ENCODE assay signal across 14 cellular contexts in genomic region chr10:86727992-86728559, GRCh38.
"Had no signal": no experiment of that assay in that cellular context is flagged by ENCODE, and none has a peak within 500 bp of the region (broad histone marks: within the 10 kb centered on the region; RNA-seq: fewer than 3 reads in every experiment).

No MANE protein-coding gene starts in this region.

- H3K9me3 Mint-ChIP-seq: central memory CD8-positive, alpha-beta T cell; memory B cell; stimulated activated naive CD8-positive, alpha-beta T cell treated with anti-CD3 and anti-CD28 coated beads, Interleukin-15, amount 100 ng/mL, for 72 hours; T-helper 1 cell treated with Interleukin-12 subunit alpha and Interleukin-12 subunit beta and Interleukin-4 antibody, amounts not matched to agents 30 μg/mL and 1 μg/mL, for 36 hours had no signal

- DNase-seq: activated CD4-positive, alpha-beta T cell treated with anti-CD3 and anti-CD28 coated beads, Interleukin-2, amount 50 U/mL, for 1 hour; activated CD4-positive, CD25-positive, alpha-beta regulatory T cell; activated naive CD4-positive, alpha-beta T cell treated with anti-CD3 and anti-CD28 coated beads, Interleukin-2, amount 50 U/mL, for 16 hours; activated T-cell treated with anti-CD3 and anti-CD28 coated beads for 4 hours; cortex of kidney; effector CD8-positive, alpha-beta T cell; islet precursor cell; stimulated activated CD4-positive, alpha-beta T cell treated with anti-CD3 and anti-CD28 coated beads, Interleukin-4, amount 100 ng/mL, for 24 hours; stimulated activated naive CD8-positive, alpha-beta T cell treated with anti-CD3 and anti-CD28 coated beads, Interleukin-15, amount 100 ng/mL, for 72 hours had no signal

- H3K9me3 ChIP-seq: tibial artery had no signal

- H3K4me3 Mint-ChIP-seq: central memory CD8-positive, alpha-beta T cell; memory B cell; stimulated activated naive CD8-positive, alpha-beta T cell treated with anti-CD3 and anti-CD28 coated beads, Interleukin-15, amount 100 ng/mL, for 72 hours; T-helper 1 cell treated with Interleukin-12 subunit alpha and Interleukin-12 subunit beta and Interleukin-4 antibody, amounts not matched to agents 30 μg/mL and 1 μg/mL, for 36 hours had no signal

- H3K4me3 ChIP-seq: tibial artery had no signal

- ATAC-seq: left lobe of liver; stimulated activated naive CD8-positive, alpha-beta T cell treated with anti-CD3 and anti-CD28 coated beads, Interleukin-15, amount 100 ng/mL, for 72 hours had no signal

- H3K36me3 Mint-ChIP-seq: memory B cell had no signal

- H3K27me3 ChIP-seq: tibial artery had no signal

- H3K27ac Mint-ChIP-seq: memory B cell; stimulated activated naive CD8-positive, alpha-beta T cell treated with anti-CD3 and anti-CD28 coated beads, Interleukin-15, amount 100 ng/mL, for 72 hours; T-helper 1 cell treated with Interleukin-12 subunit alpha and Interleukin-12 subunit beta and Interleukin-4 antibody, amounts not matched to agents 30 μg/mL and 1 μg/mL, for 36 hours had no signal
